Comparison of ENCODE assay signal across 15 cellular contexts in genomic region chr15:66481107-66481856, GRCh38. TPM values are rescaled to one million over a fixed set of nuclear protein-coding genes. Genes with fewer than 3 reads are reported as not detected.
DNase-seq lines count a peak whose midpoint lies in the region; ATAC-seq, FAIRE-seq and TF ChIP-seq lines count a peak whose summit lies in the region.
"Had no signal": no experiment of that assay in that cellular context is flagged by ENCODE, and none has a peak within 500 bp of the region (broad histone marks: within the 10 kb centered on the region; RNA-seq: fewer than 3 reads in every experiment).

No MANE protein-coding gene starts in this region.

- peak overlapping the region; percentile 37 for H3K27ac Mint-ChIP-seq in central memory CD8-positive, alpha-beta T cell (ENCODE audit: low read depth)
- H3K27ac Mint-ChIP-seq in naive B cell = peak overlapping the region in 4 of 6 donors; percentile 20 to 81 (median 30)
- H3K27ac Mint-ChIP-seq: activated T-cell treated with anti-CD3 and anti-CD28 coated beads, Interleukin-2, amount 50 U/mL, for 72 hours; nephron had no signal

- no peaks in the 10 kb centered on the region for H3K27me3 Mint-ChIP-seq in central memory CD8-positive, alpha-beta T cell
- no peaks in the 10 kb centered on the region for H3K27me3 Mint-ChIP-seq in naive B cell
- H3K27me3 Mint-ChIP-seq: stimulated activated naive CD8-positive, alpha-beta T cell treated with anti-CD3 and anti-CD28 coated beads, Interleukin-15, Interleukin-2, amounts not matched to agents 100 ng/mL and 50 ng/mL, for 24 hours had no signal

- H3K36me3 Mint-ChIP-seq in central memory CD8-positive, alpha-beta T cell (ENCODE audit: insufficient read depth) = peaks cover 8% of the 10 kb centered on the region
- H3K36me3 Mint-ChIP-seq in naive B cell = peaks cover 17 to 31% of the 10 kb centered on the region in 2 donors

- TF ChIP-seq CTCF in GM10248 (IDR thresholded peaks at IDR 0.05; ENCODE audit: control extremely low read depth, extremely low read depth, low read depth, missing control alignments) = no peak
- TF ChIP-seq CTCF in PC-9 (conservative IDR thresholded peaks at IDR 0.05) = no peak

- H3K4me2 ChIP-seq in PC-9 = peak overlapping the region; percentile 47

- H3K9me3 Mint-ChIP-seq in central memory CD8-positive, alpha-beta T cell = no peaks in the 10 kb centered on the region
- H3K9me3 Mint-ChIP-seq in naive B cell = no peaks in the 10 kb centered on the region
- H3K9me3 Mint-ChIP-seq: activated T-cell treated with anti-CD3 and anti-CD28 coated beads, Interleukin-2, amount 50 U/mL, for 72 hours; nephron; stimulated activated naive CD8-positive, alpha-beta T cell treated with anti-CD3 and anti-CD28 coated beads, Interleukin-15, Interleukin-2, amounts not matched to agents 100 ng/mL and 50 ng/mL, for 24 hours had no signal

- ATAC-seq in central memory CD8-positive, alpha-beta T cell (replicated peaks; ENCODE audit: extremely low read depth, poor library complexity, severe bottlenecking) = no peak
- ATAC-seq in naive B cell (ENCODE audit: low read depth in 2 of 2) (no peak), HG02798 (IDR thresholded peaks at IDR 0.05; ENCODE audit: poor library complexity, unreplicated experiment) (no peak)
- ATAC-seq: activated T-cell treated with anti-CD3 and anti-CD28 coated beads, Interleukin-2, amount 50 U/mL, for 72 hours; right cardiac atrium had no signal

- H3K4me1 Mint-ChIP-seq in central memory CD8-positive, alpha-beta T cell = peaks cover 12% of the 10 kb centered on the region
- H3K4me1 Mint-ChIP-seq in naive B cell = peaks cover 6 to 19% (median 13%) of the 10 kb centered on the region in 3 donors
- H3K4me1 Mint-ChIP-seq: nephron had no signal

- no peak overlapping the region for H3K4me3 ChIP-seq in PC-9

- no peak for TF ChIP-seq POLR2A in GM12892 (IDR thresholded peaks at IDR 0.05; ENCODE audit: low read depth, low read length)

- peaks cover 43% of the 10 kb centered on the region; the same call in 1 of the 2 replicates for H3F3A ChIP-seq in PC-9 (ENCODE audit: insufficient read depth, low read depth)

- H3K27ac ChIP-seq in PC-9 = peak overlapping the region; percentile 47
- H3K27ac ChIP-seq: brain microvascular endothelial cell had no signal

- no peak overlapping the region for H2AFZ ChIP-seq in PC-9

- FAIRE-seq in GM12892 (lab: Jason Lieb, UNC) = no peak
- FAIRE-seq: G401.6, H54 had no signal

- H3K79me2 ChIP-seq in PC-9 (ENCODE audit: low read depth) = no peaks in the 10 kb centered on the region

- H3K4me3 Mint-ChIP-seq in central memory CD8-positive, alpha-beta T cell = no peak overlapping the region
- peak overlapping the region in 1 of 8 donors; percentile 68 for H3K4me3 Mint-ChIP-seq in naive B cell
- H3K4me3 Mint-ChIP-seq: activated T-cell treated with anti-CD3 and anti-CD28 coated beads, Interleukin-2, amount 50 U/mL, for 72 hours; nephron; stimulated activated naive CD8-positive, alpha-beta T cell treated with anti-CD3 and anti-CD28 coated beads, Interleukin-15, Interleukin-2, amounts not matched to agents 100 ng/mL and 50 ng/mL, for 24 hours had no signal

- POLR2A ChIA-PET in GM10248 (lab: Yijun Ruan, JAX) (no interaction called here), PC-9 (lab: Charles Lee; ENCODE audit: unreplicated experiment) (interaction anchor here (0.5 kb wide), 3 partner anchors 19 to 541 kb away, joined by 3 to 4 read pairs (median 4); no protein-coding TSS in a partner anchor)

- no peaks in the 10 kb centered on the region for H3K9me2 ChIP-seq in PC-9 (ENCODE audit: insufficient read depth)

- H3K9me3 ChIP-seq in PC-9 (ENCODE audit: insufficient read depth, low read depth) = no peaks in the 10 kb centered on the region

- BruUV-seq in PC-9 (replicated peaks; lab: Mats Ljungman, UMichigan) = no TSS peak

- peaks cover 47% of the 10 kb centered on the region for H3K4me1 ChIP-seq in PC-9 (replicated peaks; ENCODE audit: insufficient read depth)

- DNase-seq in GM10248 (ENCODE audit: extremely low spot score) = peak; percentile 4
- DNase-seq in PC-9 = peak; percentile 68 to 86
- no peak for DNase-seq in central memory CD8-positive, alpha-beta T cell (ENCODE audit: low spot score in 2 of 2)
- DNase-seq in naive B cell = no peak
- DNase-seq in GM12892 (ENCODE audit: insufficient read length) = no peak
- no peak for DNase-seq in NCI-H2227 (lab: John Stamatoyannopoulos, UW; ENCODE audit: unreplicated experiment)
- DNase-seq in NCI-H1092 treated with DMSO at 0.1 percent for 48 hours (lab: John Stamatoyannopoulos, UW) = no peak
- DNase-seq: activated T-cell treated with anti-CD3 and anti-CD28 coated beads, Interleukin-2, amount 50 U/mL, for 72 hours; brain microvascular endothelial cell; right cardiac atrium had no signal

- H3K36me3 ChIP-seq in PC-9 (ENCODE audit: low read depth) = no peaks in the 10 kb centered on the region

- intact Hi-C loops in PC-9 (cut with micrococcal nuclease; ENCODE audit: unreplicated experiment) = loop anchor here (1.0 kb wide), 1 partner anchor 21 kb away; no protein-coding TSS in a partner anchor

- H4K20me1 ChIP-seq in PC-9 (ENCODE audit: insufficient read depth) = no peaks in the 10 kb centered on the region

- CTCF ChIA-PET in GM10248 (lab: Yijun Ruan, JAX) (interaction anchor here (1.3 kb wide), 1 partner anchor 17 kb away, joined by 4 read pairs; no protein-coding TSS in a partner anchor), PC-9 (lab: Charles Lee) (no interaction called here)

- no peaks in the 10 kb centered on the region for H3K27me3 ChIP-seq in PC-9 (ENCODE audit: insufficient read depth, low read depth)
- H3K27me3 ChIP-seq: brain microvascular endothelial cell had no signal

RNA-seq across cellular contexts. Expression of gene SNAPC5, which starts 16.3 kb away (rescaled TPM):
- total RNA-seq in PC-9 (2021) = 15.8 and 17.9 TPM in 2 replicates
- 10 to 100 TPM; 45.0 to 69.6 (median 53.4) TPM for polyA plus RNA-seq in naive B cell (ENCODE audit: low read depth in 6 of 6)
- polyA plus RNA-seq in GM12892 (2012; ENCODE audit: missing spikeins) = 29.3 TPM

RNA-seq across cellular contexts. Expression of gene RPL4, which starts 23.4 kb away (rescaled TPM):
- 1,859 and 2,320 TPM in 2 replicates for total RNA-seq in PC-9 (2021)
- polyA plus RNA-seq in naive B cell (ENCODE audit: low read depth in 6 of 6) = 1,000 to 10,000 TPM in 2 of 6 donors, 100 to 1,000 TPM in 4; 642 to 1,068 (median 924) TPM
- polyA plus RNA-seq in GM12892 (2012; ENCODE audit: missing spikeins) = 7,439 TPM

RNA-seq across cellular contexts. Expression of gene ZWILCH, which starts 23.8 kb away (rescaled TPM):
- total RNA-seq in PC-9 (2021) = 26.3 and 30.3 TPM in 2 replicates
- 10 to 100 TPM in 3 of 6 donors, 1 to 10 TPM in 3; 3.9 to 15.9 (median 10.1) TPM for polyA plus RNA-seq in naive B cell (ENCODE audit: low read depth in 6 of 6)
- 16.8 TPM for polyA plus RNA-seq in GM12892 (2012; ENCODE audit: missing spikeins)

Comparison
In these comparisons a context has a peak if more than half of its experiments do, and no peak if none do; other contexts are left out.
1. DNase-seq: peak in GM10248 (single experiment) and PC-9 (2 of 2); none in central memory CD8-positive, alpha-beta T cell (0 of 2), naive B cell (single experiment), GM12892 (single experiment), NCI-H2227 (single experiment) and NCI-H1092 treated with DMSO at 0.1 percent for 48 hours (single experiment).